Comparison of ENCODE assay signal across 2 cellular contexts in genomic region chr22:20355939-20356636, GRCh38.
TF ChIP-seq lines count a peak whose summit lies in the region.
"Not testable (repeated sequence)": the region's sequence is repeated elsewhere in the genome, so short reads cannot be mapped to it uniquely, and the experiment has no call there.

No MANE protein-coding gene starts in this region.

TF ChIP-seq in HEK293, 187 proteins besides CTCF, POLR2A, EP300 and RAD21:
- TF ChIP-seq KLF8 (tag by site-specific recombination; IDR thresholded peaks at IDR 0.05), result peak; percentile 48; the same call in 1 of the 2 replicates

TF ChIP-seq in K562, 482 proteins besides CTCF, POLR2A, EP300 and RAD21:
- TF ChIP-seq ZBTB33 (CRISPR knock-in tag; IDR thresholded peaks at IDR 0.05), result 0 out of 2 replicates have a peak, but pooled peaks have one; percentile 51
- TF ChIP-seq PCBP1 (IDR thresholded peaks at IDR 0.05; ENCODE audit: low read depth, low read length, poor library complexity, severe bottlenecking), result peak; percentile 19
- TF ChIP-seq ATF2 (CRISPR knock-in tag; IDR thresholded peaks at IDR 0.05), result peak; percentile 40
- not testable (repeated sequence) for TF ChIP-seq MYBL2 (IDR thresholded peaks at IDR 0.05; ENCODE audit: low read depth)
- TF ChIP-seq MYBL2 (CRISPR knock-in tag; IDR thresholded peaks at IDR 0.05; ENCODE audit: borderline replicate concordance), result peak; percentile 61; the same call in 1 of the 2 replicates
